ENCODE assay signal across 1 cellular context in genomic region chr15:83127547-83128150, GRCh38.
TF ChIP-seq lines count a peak whose summit lies in the region.

No MANE protein-coding gene starts in this region.

TF ChIP-seq in SK-N-SH treated with all-trans-retinoic acid at 6 μM for 48 hours, 23 proteins besides CTCF, POLR2A, EP300 and RAD21 (continued from another document):
- TF ChIP-seq CSRNP3 (CRISPR knock-in tag; IDR thresholded peaks at IDR 0.05): no peak
- TF ChIP-seq, protein P1, sequence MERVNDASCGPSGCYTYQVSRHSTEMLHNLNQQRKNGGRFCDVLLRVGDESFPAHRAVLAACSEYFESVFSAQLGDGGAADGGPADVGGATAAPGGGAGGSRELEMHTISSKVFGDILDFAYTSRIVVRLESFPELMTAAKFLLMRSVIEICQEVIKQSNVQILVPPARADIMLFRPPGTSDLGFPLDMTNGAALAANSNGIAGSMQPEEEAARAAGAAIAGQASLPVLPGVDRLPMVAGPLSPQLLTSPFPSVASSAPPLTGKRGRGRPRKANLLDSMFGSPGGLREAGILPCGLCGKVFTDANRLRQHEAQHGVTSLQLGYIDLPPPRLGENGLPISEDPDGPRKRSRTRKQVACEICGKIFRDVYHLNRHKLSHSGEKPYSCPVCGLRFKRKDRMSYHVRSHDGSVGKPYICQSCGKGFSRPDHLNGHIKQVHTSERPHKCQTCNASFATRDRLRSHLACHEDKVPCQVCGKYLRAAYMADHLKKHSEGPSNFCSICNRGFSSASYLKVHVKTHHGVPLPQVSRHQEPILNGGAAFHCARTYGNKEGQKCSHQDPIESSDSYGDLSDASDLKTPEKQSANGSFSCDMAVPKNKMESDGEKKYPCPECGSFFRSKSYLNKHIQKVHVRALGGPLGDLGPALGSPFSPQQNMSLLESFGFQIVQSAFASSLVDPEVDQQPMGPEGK (CRISPR knock-in tag; IDR thresholded peaks at IDR 0.05; ENCODE audit: borderline replicate concordance): no peak
- no peak for TF ChIP-seq SNAI2 (CRISPR knock-in tag; IDR thresholded peaks at IDR 0.05)
- TF ChIP-seq ZNF565 (CRISPR knock-in tag; conservative IDR thresholded peaks at IDR 0.05; ENCODE audit: low read depth): no peak
- no peak for TF ChIP-seq ZC3H10 (CRISPR knock-in tag; IDR thresholded peaks at IDR 0.05)
- TF ChIP-seq TSHZ2 (CRISPR knock-in tag; IDR thresholded peaks at IDR 0.05): no peak
- TF ChIP-seq PPARA (CRISPR knock-in tag; IDR thresholded peaks at IDR 0.05; ENCODE audit: borderline replicate concordance): no peak
- TF ChIP-seq ZNF70 (CRISPR knock-in tag; IDR thresholded peaks at IDR 0.05): no peak
- TF ChIP-seq, protein P2, sequence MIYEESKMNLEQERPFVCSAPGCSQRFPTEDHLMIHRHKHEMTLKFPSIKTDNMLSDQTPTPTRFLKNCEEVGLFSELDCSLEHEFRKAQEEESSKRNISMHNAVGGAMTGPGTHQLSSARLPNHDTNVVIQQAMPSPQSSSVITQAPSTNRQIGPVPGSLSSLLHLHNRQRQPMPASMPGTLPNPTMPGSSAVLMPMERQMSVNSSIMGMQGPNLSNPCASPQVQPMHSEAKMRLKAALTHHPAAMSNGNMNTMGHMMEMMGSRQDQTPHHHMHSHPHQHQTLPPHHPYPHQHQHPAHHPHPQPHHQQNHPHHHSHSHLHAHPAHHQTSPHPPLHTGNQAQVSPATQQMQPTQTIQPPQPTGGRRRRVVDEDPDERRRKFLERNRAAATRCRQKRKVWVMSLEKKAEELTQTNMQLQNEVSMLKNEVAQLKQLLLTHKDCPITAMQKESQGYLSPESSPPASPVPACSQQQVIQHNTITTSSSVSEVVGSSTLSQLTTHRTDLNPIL (CRISPR knock-in tag; IDR thresholded peaks at IDR 0.05; ENCODE audit: low read depth): no peak
- no peak for TF ChIP-seq TCF4 (CRISPR knock-in tag; IDR thresholded peaks at IDR 0.05; ENCODE audit: borderline replicate concordance)
- no peak for TF ChIP-seq ZFP30 (CRISPR knock-in tag; IDR thresholded peaks at IDR 0.05)
- TF ChIP-seq GLIS3 (CRISPR knock-in tag; IDR thresholded peaks at IDR 0.05): no peak
- TF ChIP-seq ARNTL (CRISPR knock-in tag; IDR thresholded peaks at IDR 0.05; ENCODE audit: borderline replicate concordance, low read depth): no peak
